Comparison of ENCODE assay signal across 12 cellular contexts in genomic region chr2:233571462-233571861, GRCh38. TPM values are rescaled to one million over a fixed set of nuclear protein-coding genes. Genes with fewer than 3 reads are reported as not detected.
"Had no signal": no experiment of that assay in that cellular context is flagged by ENCODE, and none has a peak within 500 bp of the region (broad histone marks: within the 10 kb centered on the region; RNA-seq: fewer than 3 reads in every experiment).

No MANE protein-coding gene starts in this region.

- H3K27ac ChIP-seq: GM23248, HL-60, KMS-11 had no signal

- DNase-seq: GM23248, GOT3, H7, HFFc6, IMR-90, KBM-7 had no signal

- H3K4me2 ChIP-seq: KMS-11 had no signal

- H3K9ac ChIP-seq: GM23248, KMS-11 had no signal

- ATAC-seq: HCT116 had no signal

- H2AFZ ChIP-seq: GM23248 had no signal

- H3K4me3 ChIP-seq: GM23248, HAP-1 had no signal

RNA-seq across cellular contexts. Expression of gene UGT1A8, which starts 46.0 kb away (rescaled TPM):
- total RNA-seq: GM23248, H4, H7, HFFc6, HT1080, IMR-90 had no signal
- polyA plus RNA-seq: GM23248, IMR-90 had no signal
